17 cellular contexts compared by ENCODE assay signal in the genomic region with DNA sequence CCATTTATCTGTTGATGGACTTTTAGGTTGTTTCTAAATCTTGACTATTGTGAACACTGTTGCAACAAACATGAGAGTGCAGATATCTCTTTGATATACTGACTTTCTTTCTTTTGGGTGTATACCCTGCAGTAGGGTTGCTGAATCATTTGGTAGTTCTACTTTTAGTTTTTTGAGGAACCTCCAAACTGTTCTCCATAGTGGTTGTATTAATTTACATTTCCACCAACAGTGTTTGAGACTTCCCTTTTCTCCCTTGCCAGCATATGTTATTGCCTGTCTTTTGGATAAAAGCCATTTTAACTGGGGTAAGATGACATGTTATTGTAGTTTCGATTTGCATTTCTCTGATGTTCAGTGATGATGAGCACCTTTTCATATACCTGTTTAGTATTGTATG.
DNase-seq lines count a peak whose midpoint lies in the region; ATAC-seq and TF ChIP-seq lines count a peak whose summit lies in the region.
"Had no signal": no experiment of that assay in that cellular context is flagged by ENCODE, and none has a peak within 500 bp of the region (broad histone marks: within the 10 kb centered on the region; RNA-seq: fewer than 3 reads in every experiment).

No MANE protein-coding gene starts in this region.

- no peak for TF ChIP-seq CTCF in left lung (IDR thresholded peaks at IDR 0.05)

- H3K27ac ChIP-seq in left lung: no peak overlapping the region
- H3K27ac ChIP-seq: SK-N-MC had no signal

- H3K9me3 ChIP-seq in left lung: no peaks in the 10 kb centered on the region
- H3K9me3 ChIP-seq: BE2C had no signal

- intact Hi-C loops in left lung (cut with DNase I): no loop called here

- DNase-seq in MV-4-11 (lab: John Stamatoyannopoulos, UW) (peak; percentile 94), SIG-M5 treated with dmso at 0.1 percent for 504 hours (lab: John Stamatoyannopoulos, UW; ENCODE audit: unreplicated experiment) (peak; percentile 72), left lung (no peak), NCI-H82 (lab: John Stamatoyannopoulos, UW) (no peak), middle frontal gyrus (ENCODE audit: extremely low spot score, low spot score) (no peak)
- DNase-seq in stimulated activated CD4-positive, alpha-beta T cell treated with anti-CD3 and anti-CD28 coated beads, Interleukin-2, amount 100 ng/mL, for 24 hours: no peak
- DNase-seq: ACHN; BE2C; CD8-positive, alpha-beta memory T cell; NCI-H1092; NCI-H1694; NCI-H446 treated with DMSO at 0.1 percent for 48 hours; NCI-H774; T-helper 2 cell had no signal

- no peaks in the 10 kb centered on the region for H3K27me3 ChIP-seq in left lung
- H3K27me3 ChIP-seq: BE2C had no signal

- H3K4me3 ChIP-seq in left lung: no peak overlapping the region
- H3K4me3 ChIP-seq: SK-N-MC had no signal

- no peaks in the 10 kb centered on the region for H3K36me3 ChIP-seq in left lung
- H3K36me3 ChIP-seq: BE2C had no signal

- ATAC-seq in HG02610 (IDR thresholded peaks at IDR 0.05; ENCODE audit: unreplicated experiment) (peak; percentile 48), left lung (peak; percentile 36), HG02973 (IDR thresholded peaks at IDR 0.05; ENCODE audit: unreplicated experiment) (no peak)

- H3K4me1 ChIP-seq in left lung: no peaks in the 10 kb centered on the region

Comparison
In these comparisons a context has a peak if more than half of its experiments do, and no peak if none do; other contexts are left out.
1. DNase-seq: peak in MV-4-11 (single experiment) and SIG-M5 treated with dmso at 0.1 percent for 504 hours (single experiment); none in left lung (0 of 2), stimulated activated CD4-positive, alpha-beta T cell treated with anti-CD3 and anti-CD28 coated beads, Interleukin-2, amount 100 ng/mL, for 24 hours (0 of 2), NCI-H82 (single experiment) and middle frontal gyrus (single experiment).